ENCODE assay signal across 17 cellular contexts in the genomic region with DNA sequence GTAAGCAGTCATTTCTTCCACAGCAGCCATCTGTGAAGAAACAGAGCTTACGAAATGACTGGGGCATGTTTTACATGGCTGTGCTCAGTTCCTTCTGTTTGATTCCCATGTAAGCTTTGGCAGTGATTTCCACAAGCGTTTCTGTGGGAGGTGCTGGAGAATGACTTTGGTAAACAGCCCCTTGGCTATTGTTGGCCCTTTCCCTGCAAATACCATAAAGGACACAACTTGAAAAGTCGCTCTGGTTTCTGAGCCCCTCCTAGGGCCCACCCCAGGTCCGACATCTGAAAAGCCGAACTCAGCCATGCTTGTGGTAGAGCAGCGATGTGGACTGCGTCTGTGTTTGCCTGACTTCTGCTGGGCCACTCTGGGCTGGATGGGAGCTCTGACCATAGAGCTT. TPM values are rescaled to one million over a fixed set of nuclear protein-coding genes. Genes with fewer than 3 reads are reported as not detected.
A peak's percentile ranks its signal among the peaks of the same experiment; 100 is the strongest.
DNase-seq lines count a peak whose midpoint lies in the region; FAIRE-seq and TF ChIP-seq lines count a peak whose summit lies in the region.
"Had no signal": no experiment of that assay in that cellular context is flagged by ENCODE, and none has a peak within 500 bp of the region (broad histone marks: within the 10 kb centered on the region; RNA-seq: fewer than 3 reads in every experiment).

No MANE protein-coding gene starts in this region.

- H3K27me3 Mint-ChIP-seq in nephron (ENCODE audit: low read depth) = peaks cover 10% of the 10 kb centered on the region
- H3K27me3 Mint-ChIP-seq: activated CD8-positive, alpha-beta T cell treated with anti-CD3 and anti-CD28 coated beads for 36 hours had no signal

- TF ChIP-seq CTCF in fibroblast of pulmonary artery (IDR thresholded peaks at IDR 0.05; ENCODE audit: low read length, missing control alignments) (no peak), nephron (IDR thresholded peaks at IDR 0.05; ENCODE audit: unreplicated experiment in 3 of 3) (no peak)

- H3K4me1 ChIP-seq in urinary bladder (ENCODE audit: insufficient read depth) = peaks cover 1% of the 10 kb centered on the region

- DNase-seq in NCI-H446 treated with DMSO at 0.1 percent for 48 hours (lab: John Stamatoyannopoulos, UW) = peak; percentile 65
- DNase-seq in fibroblast of pulmonary artery (ENCODE audit: low read depth) = peak; percentile 48
- DNase-seq in effector CD4-positive, alpha-beta T cell = no peak
- DNase-seq in pons (ENCODE audit: low spot score) = no peak
- DNase-seq in H54 (ENCODE audit: insufficient read length, low spot score) = no peak
- DNase-seq: activated CD8-positive, alpha-beta T cell treated with anti-CD3 and anti-CD28 coated beads for 36 hours; activated gamma-delta T cell; IMR-90; NCI-H1436 treated with DMSO at 0.1 percent for 48 hours; NCI-H82; retina; stimulated activated naive CD4-positive, alpha-beta T cell treated with Interleukin-2 at 50 U/mL for 16 hours; T-helper 9 cell had no signal

- no peaks in the 10 kb centered on the region for H3K9me3 Mint-ChIP-seq in nephron
- H3K9me3 Mint-ChIP-seq: activated CD8-positive, alpha-beta T cell treated with anti-CD3 and anti-CD28 coated beads for 36 hours had no signal

- no peak overlapping the region for H3K4me3 Mint-ChIP-seq in nephron
- H3K4me3 Mint-ChIP-seq: activated CD8-positive, alpha-beta T cell treated with anti-CD3 and anti-CD28 coated beads for 36 hours had no signal

- no peak for TF ChIP-seq POLR2A in H54 (IDR thresholded peaks at IDR 0.05; ENCODE audit: low read depth, low read length)

- peak overlapping the region; percentile 30 to 86 (median 55) for H3K27ac Mint-ChIP-seq in nephron
- H3K27ac Mint-ChIP-seq: activated CD8-positive, alpha-beta T cell treated with anti-CD3 and anti-CD28 coated beads for 36 hours had no signal

- H3K27ac ChIP-seq in urinary bladder (ENCODE audit: low read depth) = peak overlapping the region; percentile 28
- H3K27ac ChIP-seq: RWPE1 had no signal

- peaks cover 51% of the 10 kb centered on the region for H3K4me1 Mint-ChIP-seq in nephron

- H3K36me3 Mint-ChIP-seq in nephron (ENCODE audit: low read depth) = no peaks in the 10 kb centered on the region

- WGBS in urinary bladder = 59% methylated on average over 7 of the region's 7 CpGs

- H3K4me3 ChIP-seq in fibroblast of pulmonary artery (replicated peaks; ENCODE audit: low read depth, low read length) (no peak overlapping the region), urinary bladder (ENCODE audit: low read depth, low read length) (no peak overlapping the region)

- FAIRE-seq in H54 (lab: Jason Lieb, UNC) = no peak
- FAIRE-seq: bronchial epithelial cell had no signal

- no peaks in the 10 kb centered on the region for H3K36me3 ChIP-seq in urinary bladder (ENCODE audit: insufficient read depth)

RNA-seq across cellular contexts. Expression of a gene that starts 3.7 kb away (rescaled TPM):
- 93.5 TPM for total RNA-seq in urinary bladder
- polyA plus RNA-seq in urinary bladder = 18.4 TPM
- total RNA-seq: activated CD8-positive, alpha-beta T cell treated with anti-CD3 and anti-CD28 coated beads for 36 hours had no signal

Comparison
In these comparisons a context has a peak if more than half of its experiments do, and no peak if none do; other contexts are left out.
1. DNase-seq: peak in NCI-H446 treated with DMSO at 0.1 percent for 48 hours (single experiment) and fibroblast of pulmonary artery (single experiment); none in effector CD4-positive, alpha-beta T cell (single experiment), pons (single experiment) and H54 (single experiment).